9 cellular contexts compared by ENCODE assay signal in genomic region chr11:704799-705645, GRCh38. TPM values are rescaled to one million over a fixed set of nuclear protein-coding genes. Genes with fewer than 3 reads are reported as not detected.
DNase-seq lines count a peak whose midpoint lies in the region; ATAC-seq, FAIRE-seq and TF ChIP-seq lines count a peak whose summit lies in the region.
"Had no signal": no experiment of that assay in that cellular context is flagged by ENCODE, and none has a peak within 500 bp of the region (broad histone marks: within the 10 kb centered on the region; RNA-seq: fewer than 3 reads in every experiment).

No MANE protein-coding gene starts in this region.

- H3K4me3 Mint-ChIP-seq in WTC11 = peak overlapping the region; percentile 65

- CTCF ChIA-PET in WTC11 (lab: Charles Lee) = interaction anchor here (0.6 to 3.8 kb wide), 7 partner anchors 9 to 45 kb away, joined by 3 to 38 read pairs (median 3); partner anchors contain the start of genes DEAF1 and TMEM80

- WGBS in hepatocyte (ENCODE audit: low lambda C conversion rate, missing lambda C conversion rate) = 68% methylated on average over 24 of the region's 25 CpGs

- H3K36me3 Mint-ChIP-seq in WTC11 = 0 out of 2 replicates have a peak, but pooled peaks cover 3% of the 10 kb centered on the region

- peak overlapping the region; percentile 96 for H3K4me2 ChIP-seq in hepatocyte

- no peaks in the 10 kb centered on the region for H3K36me3 ChIP-seq in hepatocyte (replicated peaks; ENCODE audit: insufficient read depth, low read depth)

- no peak for DNase-seq in GM12892 (ENCODE audit: insufficient read length)
- DNase-seq in WTC11 (ENCODE audit: low spot score) = no peak
- DNase-seq in hepatocyte (ENCODE audit: low spot score) = peak; percentile 75
- DNase-seq in skeletal muscle cell (ENCODE audit: low read depth) = no peak
- DNase-seq in HPDE6-E6E7 (ENCODE audit: extremely low spot score) = no peak
- DNase-seq in NCI-H1436 treated with DMSO at 0.1 percent for 48 hours (lab: John Stamatoyannopoulos, UW) = no peak
- DNase-seq: NCI-H1694 had no signal

- FAIRE-seq in GM12892 (lab: Jason Lieb, UNC) = no peak

- H3K9me2 ChIP-seq in hepatocyte (replicated peaks; ENCODE audit: insufficient read depth) = no peaks in the 10 kb centered on the region

- TF ChIP-seq CTCF in WTC11 (IDR thresholded peaks at IDR 0.05) (no peak), hepatocyte (IDR thresholded peaks at IDR 0.05; ENCODE audit: poor library complexity) (no peak)

- peaks cover 19% of the 10 kb centered on the region for H3K4me1 Mint-ChIP-seq in WTC11

- H3K9me3 ChIP-seq in hepatocyte (ENCODE audit: low read depth) = no peaks in the 10 kb centered on the region

- H2AFZ ChIP-seq in hepatocyte = no peak overlapping the region

- peak; percentile 34; the same call in 1 of the 2 replicates for TF ChIP-seq POLR2A in GM12892 (IDR thresholded peaks at IDR 0.05; ENCODE audit: low read depth, low read length)

- peak overlapping the region; percentile 99 for H3K27ac ChIP-seq in hepatocyte

- POLR2A ChIA-PET in WTC11 (lab: Charles Lee) = interaction anchor here (0.8 kb wide), 1 partner anchor 9 kb away, joined by 5 read pairs; the partner anchor contains the start of gene TMEM80

- H3K79me2 ChIP-seq in hepatocyte = peaks cover 58% of the 10 kb centered on the region

- H4K20me1 ChIP-seq in hepatocyte (ENCODE audit: insufficient read depth, poor library complexity, severe bottlenecking) = no peaks in the 10 kb centered on the region

- ATAC-seq in WTC11 (peak; percentile 8), HG02852 (IDR thresholded peaks at IDR 0.05; ENCODE audit: unreplicated experiment) (no peak), GM21723 (IDR thresholded peaks at IDR 0.05; ENCODE audit: unreplicated experiment) (no peak)

- H3K9me3 Mint-ChIP-seq in WTC11 = no peaks in the 10 kb centered on the region

- peaks cover 42% of the 10 kb centered on the region for H3K4me1 ChIP-seq in hepatocyte (ENCODE audit: insufficient read depth)

- H3K27me3 ChIP-seq in hepatocyte = no peaks in the 10 kb centered on the region

- H3K27ac Mint-ChIP-seq in WTC11 = peak overlapping the region; percentile 53; the same call in 1 of the 2 replicates

- no peaks in the 10 kb centered on the region for H3K27me3 Mint-ChIP-seq in WTC11 (ENCODE audit: low read depth)

- peak overlapping the region; percentile 87 for H3K4me3 ChIP-seq in hepatocyte
- peak overlapping the region; percentile 56 for H3K4me3 ChIP-seq in skeletal muscle cell (ENCODE audit: low read depth, low read length)

TF ChIP-seq in WTC11, 78 proteins besides CTCF, POLR2A, EP300 and RAD21:
- TF ChIP-seq RELA (CRISPR knock-in tag; IDR thresholded peaks at IDR 0.05; ENCODE audit: borderline replicate concordance) (no peak), TEAD4 (CRISPR knock-in tag; IDR thresholded peaks at IDR 0.05) (no peak), GABPB1 (CRISPR knock-in tag; IDR thresholded peaks at IDR 0.05) (0 out of 2 replicates have a peak, but pooled peaks have one; percentile 18), ZNF416 (CRISPR knock-in tag; IDR thresholded peaks at IDR 0.05) (0 out of 2 replicates have a peak, but pooled peaks have one; percentile 33), GRHL2 (CRISPR knock-in tag; IDR thresholded peaks at IDR 0.05; ENCODE audit: insufficient replicate concordance, severe bottlenecking) (no peak), NR1H2 (CRISPR knock-in tag; IDR thresholded peaks at IDR 0.05) (no peak)

RNA-seq across cellular contexts. Expression of gene EPS8L2, which starts 1.0 kb away (rescaled TPM):
- polyA plus RNA-seq in GM12892 (2012; ENCODE audit: missing spikeins) = 13.7 TPM
- total RNA-seq in WTC11 (2021) (49.9 to 56.3 TPM (median 51.6 TPM) in 3 replicates), hepatocyte (135 and 157 TPM in 2 replicates)
- polyA plus RNA-seq in hepatocyte = 310 and 339 TPM in 2 replicates

RNA-seq across cellular contexts. Expression of gene TMEM80, which starts 9.4 kb away (rescaled TPM):
- 13.3 TPM for polyA plus RNA-seq in GM12892 (2012; ENCODE audit: missing spikeins)
- 23.4 to 28.4 TPM (median 24.5 TPM) in 3 replicates for total RNA-seq in WTC11 (2021)
- 23.8 and 26.7 TPM in 2 replicates for total RNA-seq in hepatocyte
- 35.5 and 38.1 TPM in 2 replicates for polyA plus RNA-seq in hepatocyte

RNA-seq across cellular contexts. Expression of gene DEAF1, which starts 10.0 kb away (rescaled TPM):
- polyA plus RNA-seq in GM12892 (2012; ENCODE audit: missing spikeins) = 23.2 TPM
- total RNA-seq in WTC11 (2021) (62.2 to 85.3 TPM (median 81.1 TPM) in 3 replicates), hepatocyte (27.2 and 41.5 TPM in 2 replicates)
- 59.1 and 75.1 TPM in 2 replicates for polyA plus RNA-seq in hepatocyte

RNA-seq across cellular contexts. Expression of gene TALDO1, which starts 42.2 kb away (rescaled TPM):
- 113 TPM for polyA plus RNA-seq in GM12892 (2012; ENCODE audit: missing spikeins)
- total RNA-seq in WTC11 (2021) (314 to 352 TPM (median 343 TPM) in 3 replicates), hepatocyte (132 and 137 TPM in 2 replicates)
- polyA plus RNA-seq in hepatocyte = 161 and 178 TPM in 2 replicates
